Comparison of ENCODE assay signal across 1 cellular context in genomic region chr6:28335564-28336283, GRCh38.
A peak's percentile ranks its signal among the peaks of the same experiment; 100 is the strongest.
TF ChIP-seq lines count a peak whose summit lies in the region.

TSS of gene ZSCAN31 (minus strand) at chr6:28336148. CDS start at chr6:28329683, 6,465 bp downstream.

TF ChIP-seq in HEK293, 187 proteins besides CTCF, POLR2A, EP300 and RAD21 (continued from another document and continues in another):
- TF ChIP-seq PRDM2 (tag by site-specific recombination; IDR thresholded peaks at IDR 0.05; ENCODE audit: borderline replicate concordance), result no peak
- TF ChIP-seq ZNF248 (tag by site-specific recombination; IDR thresholded peaks at IDR 0.05), result no peak
- peak; percentile 82 for TF ChIP-seq ZBTB20 (tag by site-specific recombination; IDR thresholded peaks at IDR 0.05)
- TF ChIP-seq ZFP41 (tag by site-specific recombination; IDR thresholded peaks at IDR 0.05; ENCODE audit: borderline replicate concordance), result no peak
- TF ChIP-seq ZNF624 (tag by site-specific recombination; IDR thresholded peaks at IDR 0.05), result no peak
- TF ChIP-seq ZNF169 (tag by site-specific recombination; IDR thresholded peaks at IDR 0.05), result no peak
- peak; percentile 68 for TF ChIP-seq ZNF501 (tag by site-specific recombination; IDR thresholded peaks at IDR 0.05)
- no peak for TF ChIP-seq FEZF1 (tag by site-specific recombination; IDR thresholded peaks at IDR 0.05)
- no peak for TF ChIP-seq HOXA7 (CRISPR knock-in tag; IDR thresholded peaks at IDR 0.05; ENCODE audit: borderline replicate concordance)
- peak; percentile 46; the same call in 1 of the 2 replicates for TF ChIP-seq YY1 (tag by site-specific recombination; IDR thresholded peaks at IDR 0.05)
- no peak for TF ChIP-seq ELK4 (IDR thresholded peaks at IDR 0.05; ENCODE audit: borderline replicate concordance, low read depth, low read length)
- TF ChIP-seq ZNF560 (tag by site-specific recombination; IDR thresholded peaks at IDR 0.05; ENCODE audit: borderline replicate concordance), result no peak
- no peak for TF ChIP-seq ZNF549 (tag by site-specific recombination; IDR thresholded peaks at IDR 0.05)
- no peak for TF ChIP-seq ZNF548 (tag by site-specific recombination; IDR thresholded peaks at IDR 0.05)
- no peak; the same call in 1 of the 2 replicates for TF ChIP-seq ZNF639 (tag by site-specific recombination; IDR thresholded peaks at IDR 0.05)
- TF ChIP-seq ZNF701 (tag by site-specific recombination; IDR thresholded peaks at IDR 0.05), result no peak
- TF ChIP-seq ZNF843 (tag by site-specific recombination; IDR thresholded peaks at IDR 0.05), result no peak
- no peak for TF ChIP-seq ZNF555 (tag by site-specific recombination; conservative IDR thresholded peaks at IDR 0.05)
- TF ChIP-seq GLIS2 (tag by site-specific recombination; IDR thresholded peaks at IDR 0.05), result peak; percentile 79
- peak; percentile 36 for TF ChIP-seq ZIC2 (tag by site-specific recombination; IDR thresholded peaks at IDR 0.05)
- peak; percentile 71 for TF ChIP-seq ZBTB17 (tag by site-specific recombination; IDR thresholded peaks at IDR 0.05)
- no peak for TF ChIP-seq GLIS1 (tag by site-specific recombination; IDR thresholded peaks at IDR 0.05)
- TF ChIP-seq ZSCAN23 (tag by site-specific recombination; IDR thresholded peaks at IDR 0.05), result no peak
- no peak for TF ChIP-seq ZNF423 (tag by site-specific recombination; IDR thresholded peaks at IDR 0.05)
- TF ChIP-seq IKZF3 (tag by site-specific recombination; IDR thresholded peaks at IDR 0.05), result peak; percentile 97
- TF ChIP-seq, protein P1, sequence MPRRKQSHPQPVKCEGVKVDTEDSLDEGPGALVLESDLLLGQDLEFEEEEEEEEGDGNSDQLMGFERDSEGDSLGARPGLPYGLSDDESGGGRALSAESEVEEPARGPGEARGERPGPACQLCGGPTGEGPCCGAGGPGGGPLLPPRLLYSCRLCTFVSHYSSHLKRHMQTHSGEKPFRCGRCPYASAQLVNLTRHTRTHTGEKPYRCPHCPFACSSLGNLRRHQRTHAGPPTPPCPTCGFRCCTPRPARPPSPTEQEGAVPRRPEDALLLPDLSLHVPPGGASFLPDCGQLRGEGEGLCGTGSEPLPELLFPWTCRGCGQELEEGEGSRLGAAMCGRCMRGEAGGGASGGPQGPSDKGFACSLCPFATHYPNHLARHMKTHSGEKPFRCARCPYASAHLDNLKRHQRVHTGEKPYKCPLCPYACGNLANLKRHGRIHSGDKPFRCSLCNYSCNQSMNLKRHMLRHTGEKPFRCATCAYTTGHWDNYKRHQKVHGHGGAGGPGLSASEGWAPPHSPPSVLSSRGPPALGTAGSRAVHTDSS (tag by site-specific recombination; IDR thresholded peaks at IDR 0.05), result no peak
- no peak for TF ChIP-seq ZNF362 (tag by site-specific recombination; IDR thresholded peaks at IDR 0.05)
- no peak for TF ChIP-seq ZNF791 (tag by site-specific recombination; IDR thresholded peaks at IDR 0.05)
- no peak for TF ChIP-seq AEBP2 (tag by site-specific recombination; IDR thresholded peaks at IDR 0.05; ENCODE audit: borderline replicate concordance)
- TF ChIP-seq, protein P2, sequence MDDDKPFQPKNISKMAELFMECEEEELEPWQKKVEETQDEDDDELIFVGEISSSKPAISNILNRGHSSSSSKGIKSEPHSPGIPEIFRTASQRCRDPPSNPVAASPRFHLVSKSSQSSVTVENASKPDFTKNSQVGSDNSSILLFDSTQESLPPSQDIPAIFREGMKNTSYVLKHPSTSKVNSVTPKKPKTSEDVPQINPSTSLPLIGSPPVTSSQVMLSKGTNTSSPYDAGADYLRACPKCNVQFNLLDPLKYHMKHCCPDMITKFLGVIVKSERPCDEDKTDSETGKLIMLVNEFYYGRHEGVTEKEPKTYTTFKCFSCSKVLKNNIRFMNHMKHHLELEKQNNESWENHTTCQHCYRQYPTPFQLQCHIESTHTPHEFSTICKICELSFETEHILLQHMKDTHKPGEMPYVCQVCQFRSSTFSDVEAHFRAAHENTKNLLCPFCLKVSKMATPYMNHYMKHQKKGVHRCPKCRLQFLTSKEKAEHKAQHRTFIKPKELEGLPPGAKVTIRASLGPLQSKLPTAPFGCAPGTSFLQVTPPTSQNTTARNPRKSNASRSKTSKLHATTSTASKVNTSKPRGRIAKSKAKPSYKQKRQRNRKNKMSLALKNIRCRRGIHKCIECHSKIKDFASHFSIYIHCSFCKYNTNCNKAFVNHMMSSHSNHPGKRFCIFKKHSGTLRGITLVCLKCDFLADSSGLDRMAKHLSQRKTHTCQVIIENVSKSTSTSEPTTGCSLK (tag by site-specific recombination; IDR thresholded peaks at IDR 0.05), result no peak
- TF ChIP-seq RBAK (tag by site-specific recombination; IDR thresholded peaks at IDR 0.05), result no peak
- TF ChIP-seq KLF1 (tag by site-specific recombination; IDR thresholded peaks at IDR 0.05), result peak; percentile 52
- no peak for TF ChIP-seq ZNF274 (IDR thresholded peaks at IDR 0.05; ENCODE audit: low read length)
- no peak for TF ChIP-seq ZNF274 (tag by site-specific recombination; IDR thresholded peaks at IDR 0.05; ENCODE audit: borderline replicate concordance)
- TF ChIP-seq ZNF677 (tag by site-specific recombination; IDR thresholded peaks at IDR 0.05), result no peak
- TF ChIP-seq, protein P3, sequence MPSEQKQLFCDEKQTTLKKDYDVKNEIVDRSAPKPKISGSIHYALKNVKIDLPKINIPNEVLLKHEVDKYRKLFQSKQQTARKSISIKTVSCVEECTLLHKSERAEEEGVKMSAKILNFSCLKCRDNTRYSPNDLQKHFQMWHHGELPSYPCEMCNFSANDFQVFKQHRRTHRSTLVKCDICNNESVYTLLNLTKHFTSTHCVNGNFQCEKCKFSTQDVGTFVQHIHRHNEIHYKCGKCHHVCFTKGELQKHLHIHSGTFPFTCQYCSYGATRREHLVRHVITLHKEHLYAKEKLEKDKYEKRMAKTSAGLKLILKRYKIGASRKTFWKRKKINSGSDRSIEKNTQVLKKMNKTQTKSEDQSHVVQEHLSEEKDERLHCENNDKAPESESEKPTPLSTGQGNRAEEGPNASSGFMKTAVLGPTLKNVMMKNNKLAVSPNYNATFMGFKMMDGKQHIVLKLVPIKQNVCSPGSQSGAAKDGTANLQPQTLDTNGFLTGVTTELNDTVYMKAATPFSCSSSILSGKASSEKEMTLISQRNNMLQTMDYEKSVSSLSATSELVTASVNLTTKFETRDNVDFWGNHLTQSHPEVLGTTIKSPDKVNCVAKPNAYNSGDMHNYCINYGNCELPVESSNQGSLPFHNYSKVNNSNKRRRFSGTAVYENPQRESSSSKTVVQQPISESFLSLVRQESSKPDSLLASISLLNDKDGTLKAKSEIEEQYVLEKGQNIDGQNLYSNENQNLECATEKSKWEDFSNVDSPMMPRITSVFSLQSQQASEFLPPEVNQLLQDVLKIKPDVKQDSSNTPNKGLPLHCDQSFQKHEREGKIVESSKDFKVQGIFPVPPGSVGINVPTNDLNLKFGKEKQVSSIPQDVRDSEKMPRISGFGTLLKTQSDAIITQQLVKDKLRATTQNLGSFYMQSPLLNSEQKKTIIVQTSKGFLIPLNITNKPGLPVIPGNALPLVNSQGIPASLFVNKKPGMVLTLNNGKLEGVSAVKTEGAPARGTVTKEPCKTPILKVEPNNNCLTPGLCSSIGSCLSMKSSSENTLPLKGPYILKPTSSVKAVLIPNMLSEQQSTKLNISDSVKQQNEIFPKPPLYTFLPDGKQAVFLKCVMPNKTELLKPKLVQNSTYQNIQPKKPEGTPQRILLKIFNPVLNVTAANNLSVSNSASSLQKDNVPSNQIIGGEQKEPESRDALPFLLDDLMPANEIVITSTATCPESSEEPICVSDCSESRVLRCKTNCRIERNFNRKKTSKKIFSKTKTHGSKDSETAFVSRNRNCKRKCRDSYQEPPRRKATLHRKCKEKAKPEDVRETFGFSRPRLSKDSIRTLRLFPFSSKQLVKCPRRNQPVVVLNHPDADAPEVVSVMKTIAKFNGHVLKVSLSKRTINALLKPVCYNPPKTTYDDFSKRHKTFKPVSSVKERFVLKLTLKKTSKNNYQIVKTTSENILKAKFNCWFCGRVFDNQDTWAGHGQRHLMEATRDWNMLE (tag by site-specific recombination; conservative IDR thresholded peaks at IDR 0.05; ENCODE audit: low read depth), result no peak
- no peak for TF ChIP-seq ZNF146 (tag by site-specific recombination; IDR thresholded peaks at IDR 0.05)
- TF ChIP-seq, protein P4, sequence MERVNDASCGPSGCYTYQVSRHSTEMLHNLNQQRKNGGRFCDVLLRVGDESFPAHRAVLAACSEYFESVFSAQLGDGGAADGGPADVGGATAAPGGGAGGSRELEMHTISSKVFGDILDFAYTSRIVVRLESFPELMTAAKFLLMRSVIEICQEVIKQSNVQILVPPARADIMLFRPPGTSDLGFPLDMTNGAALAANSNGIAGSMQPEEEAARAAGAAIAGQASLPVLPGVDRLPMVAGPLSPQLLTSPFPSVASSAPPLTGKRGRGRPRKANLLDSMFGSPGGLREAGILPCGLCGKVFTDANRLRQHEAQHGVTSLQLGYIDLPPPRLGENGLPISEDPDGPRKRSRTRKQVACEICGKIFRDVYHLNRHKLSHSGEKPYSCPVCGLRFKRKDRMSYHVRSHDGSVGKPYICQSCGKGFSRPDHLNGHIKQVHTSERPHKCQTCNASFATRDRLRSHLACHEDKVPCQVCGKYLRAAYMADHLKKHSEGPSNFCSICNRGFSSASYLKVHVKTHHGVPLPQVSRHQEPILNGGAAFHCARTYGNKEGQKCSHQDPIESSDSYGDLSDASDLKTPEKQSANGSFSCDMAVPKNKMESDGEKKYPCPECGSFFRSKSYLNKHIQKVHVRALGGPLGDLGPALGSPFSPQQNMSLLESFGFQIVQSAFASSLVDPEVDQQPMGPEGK (tag by site-specific recombination; IDR thresholded peaks at IDR 0.05), result peak; percentile 92
- no peak for TF ChIP-seq ZNF785 (tag by site-specific recombination; IDR thresholded peaks at IDR 0.05)
